ENCODE assay signal across 21 cellular contexts in genomic region chr4:120008957-120009356, GRCh38.
"Had no signal": no experiment of that assay in that cellular context is flagged by ENCODE, and none has a peak within 500 bp of the region (broad histone marks: within the 10 kb centered on the region; RNA-seq: fewer than 3 reads in every experiment).

No MANE protein-coding gene starts in this region.

- H3K79me2 ChIP-seq: hepatocyte had no signal

- DNase-seq: dermis blood vessel endothelial cell; dorsolateral prefrontal cortex; effector CD4-positive, alpha-beta T cell; effector memory CD4-positive, alpha-beta T cell; heart left ventricle; hypothalamus; left cardiac atrium; left lung; left ventricle myocardium superior; lower lobe of right lung; mesendoderm; midbrain had no signal

- ATAC-seq: gastroesophageal sphincter, heart left ventricle, left cardiac atrium, left lung, left ventricle myocardium superior, lower lobe of right lung had no signal

- FAIRE-seq: endothelial cell of umbilical vein, frontal cortex, islet of Langerhans, keratinocyte had no signal

- H3K4me3 ChIP-seq: coronary artery, dorsolateral prefrontal cortex, esophagus muscularis mucosa, gastroesophageal sphincter, heart left ventricle, hepatocyte, left lung, lower lobe of right lung had no signal

- H3K4me2 ChIP-seq: hepatocyte had no signal

- H3K9me3 ChIP-seq: esophagus muscularis mucosa, gastroesophageal sphincter, heart left ventricle, lower lobe of right lung had no signal

- H2AFZ ChIP-seq: hepatocyte had no signal

- H3K27ac ChIP-seq: coronary artery, dorsolateral prefrontal cortex, esophagus muscularis mucosa, foreskin keratinocyte, gastroesophageal sphincter, heart left ventricle, left lung, lower lobe of right lung had no signal

- H3K4me1 ChIP-seq: foreskin keratinocyte, left lung, lower lobe of right lung had no signal

- H3K36me3 ChIP-seq: esophagus muscularis mucosa, gastroesophageal sphincter, heart left ventricle, left lung, lower lobe of right lung had no signal

- H3K27me3 ChIP-seq: dorsolateral prefrontal cortex, esophagus muscularis mucosa, foreskin keratinocyte, gastroesophageal sphincter, heart left ventricle, hepatocyte, left lung had no signal
